1 cellular context compared by ENCODE assay signal in the genomic region with DNA sequence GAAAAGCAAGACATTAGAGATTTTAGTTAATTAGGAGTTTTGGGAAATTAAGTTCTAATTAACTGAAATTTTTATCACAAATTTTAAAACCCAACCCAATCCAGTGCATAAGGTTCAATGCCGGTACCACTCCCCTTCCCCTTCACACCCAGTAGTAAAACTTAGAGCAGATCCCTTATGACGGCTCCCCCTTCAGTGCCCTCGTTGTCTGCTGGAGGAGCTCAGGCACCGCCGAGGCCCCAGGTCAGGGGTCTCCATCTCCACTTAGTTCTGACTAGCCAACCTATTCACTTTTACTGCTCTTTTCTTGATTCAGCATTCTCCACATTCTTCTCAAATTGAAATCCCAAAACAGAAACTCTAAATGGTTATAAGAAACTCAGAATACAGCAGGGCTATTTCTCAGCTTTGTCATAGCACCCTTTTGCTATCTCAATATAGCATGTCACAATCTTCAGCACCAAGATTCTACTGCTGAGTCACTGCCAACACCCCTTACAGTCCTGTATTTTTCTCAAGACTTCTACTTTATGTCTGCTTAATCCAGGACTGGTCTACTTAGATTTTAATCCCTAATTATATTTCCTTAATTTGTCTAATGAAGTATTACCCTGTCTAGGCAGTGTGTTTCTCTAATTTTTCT.
TF ChIP-seq lines count a peak whose summit lies in the region.

No MANE protein-coding gene starts in this region.

TF ChIP-seq in K562, 482 proteins besides CTCF, POLR2A, EP300 and RAD21 (continued from another document and continues in another):
- TF ChIP-seq, protein P1, sequence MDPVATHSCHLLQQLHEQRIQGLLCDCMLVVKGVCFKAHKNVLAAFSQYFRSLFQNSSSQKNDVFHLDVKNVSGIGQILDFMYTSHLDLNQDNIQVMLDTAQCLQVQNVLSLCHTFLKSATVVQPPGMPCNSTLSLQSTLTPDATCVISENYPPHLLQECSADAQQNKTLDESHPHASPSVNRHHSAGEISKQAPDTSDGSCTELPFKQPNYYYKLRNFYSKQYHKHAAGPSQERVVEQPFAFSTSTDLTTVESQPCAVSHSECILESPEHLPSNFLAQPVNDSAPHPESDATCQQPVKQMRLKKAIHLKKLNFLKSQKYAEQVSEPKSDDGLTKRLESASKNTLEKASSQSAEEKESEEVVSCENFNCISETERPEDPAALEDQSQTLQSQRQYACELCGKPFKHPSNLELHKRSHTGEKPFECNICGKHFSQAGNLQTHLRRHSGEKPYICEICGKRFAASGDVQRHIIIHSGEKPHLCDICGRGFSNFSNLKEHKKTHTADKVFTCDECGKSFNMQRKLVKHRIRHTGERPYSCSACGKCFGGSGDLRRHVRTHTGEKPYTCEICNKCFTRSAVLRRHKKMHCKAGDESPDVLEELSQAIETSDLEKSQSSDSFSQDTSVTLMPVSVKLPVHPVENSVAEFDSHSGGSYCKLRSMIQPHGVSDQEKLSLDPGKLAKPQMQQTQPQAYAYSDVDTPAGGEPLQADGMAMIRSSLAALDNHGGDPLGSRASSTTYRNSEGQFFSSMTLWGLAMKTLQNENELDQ (CRISPR knock-in tag; IDR thresholded peaks at IDR 0.05; ENCODE audit: borderline replicate concordance): no peak
- TF ChIP-seq BCOR (IDR thresholded peaks at IDR 0.05) (no peak), ZNF274 (IDR thresholded peaks at IDR 0.05; ENCODE audit: borderline replicate concordance, low read depth, low read length) (no peak), MAFF (IDR thresholded peaks at IDR 0.05; ENCODE audit: low read length) (peak; percentile 88), HMG20A (CRISPR knock-in tag; conservative IDR thresholded peaks at IDR 0.05) (no peak), FOXK1 (CRISPR knock-in tag; IDR thresholded peaks at IDR 0.05; ENCODE audit: borderline replicate concordance) (no peak), ZNF232 (CRISPR knock-in tag; IDR thresholded peaks at IDR 0.05) (no peak), RFX7 (CRISPR knock-in tag; IDR thresholded peaks at IDR 0.05) (no peak), HMG20B (CRISPR knock-in tag; IDR thresholded peaks at IDR 0.05) (no peak), KAT7 (CRISPR knock-in tag; IDR thresholded peaks at IDR 0.05; ENCODE audit: borderline replicate concordance) (no peak), SP2 (IDR thresholded peaks at IDR 0.05; ENCODE audit: extremely low read depth, low read depth, low read length, poor library complexity, severe bottlenecking) (no peak), SFPQ (IDR thresholded peaks at IDR 0.05; ENCODE audit: low read depth, low read length) (no peak), NONO (IDR thresholded peaks at IDR 0.05; ENCODE audit: low read depth in 2 of 2, low read length in 1 of 2) (no peak), ZSCAN29 (IDR thresholded peaks at IDR 0.05) (no peak), MAFG (tag; conservative IDR thresholded peaks at IDR 0.05) (peak; percentile 92), BACH1 (tag; IDR thresholded peaks at IDR 0.05) (peak; percentile 43; the same call in 1 of the 2 replicates), FOXP1 (CRISPR knock-in tag; IDR thresholded peaks at IDR 0.05) (no peak), RBM25 (IDR thresholded peaks at IDR 0.05; ENCODE audit: low read depth, low read length, severe bottlenecking) (no peak), ELF2 (CRISPR knock-in tag; IDR thresholded peaks at IDR 0.05) (no peak), CSDE1 (IDR thresholded peaks at IDR 0.05) (no peak), TBL1XR1 (IDR thresholded peaks at IDR 0.05; ENCODE audit: low read length in 2 of 2) (no peak), ATF7 (IDR thresholded peaks at IDR 0.05) (peak; percentile 38; the same call in 1 of the 2 replicates), ZNF133 (CRISPR knock-in tag; IDR thresholded peaks at IDR 0.05) (no peak), FOXJ2 (tag; IDR thresholded peaks at IDR 0.05) (no peak), TSC22D4 (tag; IDR thresholded peaks at IDR 0.05) (no peak), KHSRP (IDR thresholded peaks at IDR 0.05) (no peak), ZNF780A (CRISPR knock-in tag; IDR thresholded peaks at IDR 0.05) (no peak), PHF21A (IDR thresholded peaks at IDR 0.05; ENCODE audit: borderline replicate concordance, low read depth) (no peak), NR2C2 (CRISPR knock-in tag; IDR thresholded peaks at IDR 0.05) (no peak), NR2C2 (tag; IDR thresholded peaks at IDR 0.05) (peak; percentile 26; the same call in 1 of the 2 replicates), SMAD2 (IDR thresholded peaks at IDR 0.05; ENCODE audit: low read depth, low read length) (no peak), RNF2 (IDR thresholded peaks at IDR 0.05) (no peak), TSHZ1 (CRISPR knock-in tag; IDR thresholded peaks at IDR 0.05) (no peak), ZNF655 (CRISPR knock-in tag; IDR thresholded peaks at IDR 0.05) (no peak), ZNF518B (CRISPR knock-in tag; IDR thresholded peaks at IDR 0.05) (no peak), MTA2 (IDR thresholded peaks at IDR 0.05; ENCODE audit: low read depth) (no peak), ZNF3 (CRISPR knock-in tag; IDR thresholded peaks at IDR 0.05) (no peak), DMBX1 (CRISPR knock-in tag; IDR thresholded peaks at IDR 0.05; ENCODE audit: borderline replicate concordance) (no peak), FOXA3 (CRISPR knock-in tag; conservative IDR thresholded peaks at IDR 0.05 in 1 of 2, IDR thresholded peaks at IDR 0.05 in 1 of 2) (no peak), ZNF57 (CRISPR knock-in tag; IDR thresholded peaks at IDR 0.05) (no peak)
- TF ChIP-seq, protein P2, sequence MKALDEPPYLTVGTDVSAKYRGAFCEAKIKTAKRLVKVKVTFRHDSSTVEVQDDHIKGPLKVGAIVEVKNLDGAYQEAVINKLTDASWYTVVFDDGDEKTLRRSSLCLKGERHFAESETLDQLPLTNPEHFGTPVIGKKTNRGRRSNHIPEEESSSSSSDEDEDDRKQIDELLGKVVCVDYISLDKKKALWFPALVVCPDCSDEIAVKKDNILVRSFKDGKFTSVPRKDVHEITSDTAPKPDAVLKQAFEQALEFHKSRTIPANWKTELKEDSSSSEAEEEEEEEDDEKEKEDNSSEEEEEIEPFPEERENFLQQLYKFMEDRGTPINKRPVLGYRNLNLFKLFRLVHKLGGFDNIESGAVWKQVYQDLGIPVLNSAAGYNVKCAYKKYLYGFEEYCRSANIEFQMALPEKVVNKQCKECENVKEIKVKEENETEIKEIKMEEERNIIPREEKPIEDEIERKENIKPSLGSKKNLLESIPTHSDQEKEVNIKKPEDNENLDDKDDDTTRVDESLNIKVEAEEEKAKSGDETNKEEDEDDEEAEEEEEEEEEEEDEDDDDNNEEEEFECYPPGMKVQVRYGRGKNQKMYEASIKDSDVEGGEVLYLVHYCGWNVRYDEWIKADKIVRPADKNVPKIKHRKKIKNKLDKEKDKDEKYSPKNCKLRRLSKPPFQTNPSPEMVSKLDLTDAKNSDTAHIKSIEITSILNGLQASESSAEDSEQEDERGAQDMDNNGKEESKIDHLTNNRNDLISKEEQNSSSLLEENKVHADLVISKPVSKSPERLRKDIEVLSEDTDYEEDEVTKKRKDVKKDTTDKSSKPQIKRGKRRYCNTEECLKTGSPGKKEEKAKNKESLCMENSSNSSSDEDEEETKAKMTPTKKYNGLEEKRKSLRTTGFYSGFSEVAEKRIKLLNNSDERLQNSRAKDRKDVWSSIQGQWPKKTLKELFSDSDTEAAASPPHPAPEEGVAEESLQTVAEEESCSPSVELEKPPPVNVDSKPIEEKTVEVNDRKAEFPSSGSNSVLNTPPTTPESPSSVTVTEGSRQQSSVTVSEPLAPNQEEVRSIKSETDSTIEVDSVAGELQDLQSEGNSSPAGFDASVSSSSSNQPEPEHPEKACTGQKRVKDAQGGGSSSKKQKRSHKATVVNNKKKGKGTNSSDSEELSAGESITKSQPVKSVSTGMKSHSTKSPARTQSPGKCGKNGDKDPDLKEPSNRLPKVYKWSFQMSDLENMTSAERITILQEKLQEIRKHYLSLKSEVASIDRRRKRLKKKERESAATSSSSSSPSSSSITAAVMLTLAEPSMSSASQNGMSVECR (CRISPR knock-in tag; IDR thresholded peaks at IDR 0.05): no peak
- TF ChIP-seq, protein P3, sequence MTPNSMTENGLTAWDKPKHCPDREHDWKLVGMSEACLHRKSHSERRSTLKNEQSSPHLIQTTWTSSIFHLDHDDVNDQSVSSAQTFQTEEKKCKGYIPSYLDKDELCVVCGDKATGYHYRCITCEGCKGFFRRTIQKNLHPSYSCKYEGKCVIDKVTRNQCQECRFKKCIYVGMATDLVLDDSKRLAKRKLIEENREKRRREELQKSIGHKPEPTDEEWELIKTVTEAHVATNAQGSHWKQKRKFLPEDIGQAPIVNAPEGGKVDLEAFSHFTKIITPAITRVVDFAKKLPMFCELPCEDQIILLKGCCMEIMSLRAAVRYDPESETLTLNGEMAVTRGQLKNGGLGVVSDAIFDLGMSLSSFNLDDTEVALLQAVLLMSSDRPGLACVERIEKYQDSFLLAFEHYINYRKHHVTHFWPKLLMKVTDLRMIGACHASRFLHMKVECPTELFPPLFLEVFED (CRISPR knock-in tag; conservative IDR thresholded peaks at IDR 0.05): no peak
- TF ChIP-seq, protein P4, sequence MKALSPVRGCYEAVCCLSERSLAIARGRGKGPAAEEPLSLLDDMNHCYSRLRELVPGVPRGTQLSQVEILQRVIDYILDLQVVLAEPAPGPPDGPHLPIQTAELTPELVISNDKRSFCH (CRISPR knock-in tag; IDR thresholded peaks at IDR 0.05): no peak
- TF ChIP-seq, protein P4 (tag; IDR thresholded peaks at IDR 0.05): no peak
